Comparison of ENCODE assay signal across 1 cellular context in genomic region chr16:71893888-71894228, GRCh38.
TF ChIP-seq lines count a peak whose summit lies in the region.

No MANE protein-coding gene starts in this region.

TF ChIP-seq in HepG2, 621 proteins besides CTCF, POLR2A, EP300 and RAD21 (continues in another document):
- TF ChIP-seq, protein P1, sequence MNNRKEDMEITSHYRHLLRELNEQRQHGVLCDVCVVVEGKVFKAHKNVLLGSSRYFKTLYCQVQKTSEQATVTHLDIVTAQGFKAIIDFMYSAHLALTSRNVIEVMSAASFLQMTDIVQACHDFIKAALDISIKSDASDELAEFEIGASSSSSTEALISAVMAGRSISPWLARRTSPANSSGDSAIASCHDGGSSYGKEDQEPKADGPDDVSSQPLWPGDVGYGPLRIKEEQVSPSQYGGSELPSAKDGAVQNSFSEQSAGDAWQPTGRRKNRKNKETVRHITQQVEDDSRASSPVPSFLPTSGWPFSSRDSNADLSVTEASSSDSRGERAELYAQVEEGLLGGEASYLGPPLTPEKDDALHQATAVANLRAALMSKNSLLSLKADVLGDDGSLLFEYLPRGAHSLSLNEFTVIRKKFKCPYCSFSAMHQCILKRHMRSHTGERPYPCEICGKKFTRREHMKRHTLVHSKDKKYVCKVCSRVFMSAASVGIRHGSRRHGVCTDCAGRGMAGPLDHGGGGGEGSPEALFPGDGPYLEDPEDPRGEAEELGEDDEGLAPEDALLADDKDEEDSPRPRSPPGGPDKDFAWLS (CRISPR knock-in tag; IDR thresholded peaks at IDR 0.05; ENCODE audit: borderline replicate concordance): no peak
- no peak for TF ChIP-seq TSC22D2 (CRISPR knock-in tag; IDR thresholded peaks at IDR 0.05; ENCODE audit: borderline replicate concordance)
- TF ChIP-seq ETS1 (CRISPR knock-in tag; IDR thresholded peaks at IDR 0.05): no peak
- TF ChIP-seq SALL2 (CRISPR knock-in tag; IDR thresholded peaks at IDR 0.05): no peak
- TF ChIP-seq STAG1 (CRISPR knock-in tag; IDR thresholded peaks at IDR 0.05): no peak
- 0 out of 2 replicates have a peak, but pooled peaks have one; percentile 3 for TF ChIP-seq ZBTB14 (CRISPR knock-in tag; IDR thresholded peaks at IDR 0.05)
- TF ChIP-seq ZNF614 (CRISPR knock-in tag; IDR thresholded peaks at IDR 0.05; ENCODE audit: borderline replicate concordance): no peak
- no peak for TF ChIP-seq ZNF496 (CRISPR knock-in tag; IDR thresholded peaks at IDR 0.05; ENCODE audit: insufficient replicate concordance)
- TF ChIP-seq DPF2 (CRISPR knock-in tag; IDR thresholded peaks at IDR 0.05; ENCODE audit: borderline replicate concordance, low read depth): 0 out of 2 replicates have a peak, but pooled peaks have one; percentile 20
- TF ChIP-seq TCF7 (IDR thresholded peaks at IDR 0.05; ENCODE audit: low read depth): no peak
- no peak for TF ChIP-seq BRCA1 (CRISPR knock-in tag; IDR thresholded peaks at IDR 0.05)
- no peak for TF ChIP-seq GABPB1 (CRISPR knock-in tag; IDR thresholded peaks at IDR 0.05)
- no peak for TF ChIP-seq EED (CRISPR knock-in tag; IDR thresholded peaks at IDR 0.05)
- no peak for TF ChIP-seq HOXA3 (CRISPR knock-in tag; IDR thresholded peaks at IDR 0.05)
- no peak for TF ChIP-seq ZNF549 (CRISPR knock-in tag; IDR thresholded peaks at IDR 0.05)
- peak; percentile 83; the same call in 1 of the 2 replicates for TF ChIP-seq ADNP (CRISPR knock-in tag; IDR thresholded peaks at IDR 0.05)
- TF ChIP-seq ZBTB21 (CRISPR knock-in tag; IDR thresholded peaks at IDR 0.05): no peak
- TF ChIP-seq FIP1L1 (IDR thresholded peaks at IDR 0.05; ENCODE audit: borderline replicate concordance, insufficient read depth, low read depth, low read length): no peak
- TF ChIP-seq ZNF891 (CRISPR knock-in tag; IDR thresholded peaks at IDR 0.05): no peak
- no peak for TF ChIP-seq CENPX (CRISPR knock-in tag; IDR thresholded peaks at IDR 0.05)
- TF ChIP-seq PTBP1 (IDR thresholded peaks at IDR 0.05; ENCODE audit: low read depth, low read length, poor library complexity, severe bottlenecking): no peak
- TF ChIP-seq ZNF841 (CRISPR knock-in tag; IDR thresholded peaks at IDR 0.05; ENCODE audit: borderline replicate concordance): no peak
- TF ChIP-seq ZNF256 (CRISPR knock-in tag; conservative IDR thresholded peaks at IDR 0.05): 0 out of 2 replicates have a peak, but pooled peaks have one; percentile 43
- TF ChIP-seq, protein P2, sequence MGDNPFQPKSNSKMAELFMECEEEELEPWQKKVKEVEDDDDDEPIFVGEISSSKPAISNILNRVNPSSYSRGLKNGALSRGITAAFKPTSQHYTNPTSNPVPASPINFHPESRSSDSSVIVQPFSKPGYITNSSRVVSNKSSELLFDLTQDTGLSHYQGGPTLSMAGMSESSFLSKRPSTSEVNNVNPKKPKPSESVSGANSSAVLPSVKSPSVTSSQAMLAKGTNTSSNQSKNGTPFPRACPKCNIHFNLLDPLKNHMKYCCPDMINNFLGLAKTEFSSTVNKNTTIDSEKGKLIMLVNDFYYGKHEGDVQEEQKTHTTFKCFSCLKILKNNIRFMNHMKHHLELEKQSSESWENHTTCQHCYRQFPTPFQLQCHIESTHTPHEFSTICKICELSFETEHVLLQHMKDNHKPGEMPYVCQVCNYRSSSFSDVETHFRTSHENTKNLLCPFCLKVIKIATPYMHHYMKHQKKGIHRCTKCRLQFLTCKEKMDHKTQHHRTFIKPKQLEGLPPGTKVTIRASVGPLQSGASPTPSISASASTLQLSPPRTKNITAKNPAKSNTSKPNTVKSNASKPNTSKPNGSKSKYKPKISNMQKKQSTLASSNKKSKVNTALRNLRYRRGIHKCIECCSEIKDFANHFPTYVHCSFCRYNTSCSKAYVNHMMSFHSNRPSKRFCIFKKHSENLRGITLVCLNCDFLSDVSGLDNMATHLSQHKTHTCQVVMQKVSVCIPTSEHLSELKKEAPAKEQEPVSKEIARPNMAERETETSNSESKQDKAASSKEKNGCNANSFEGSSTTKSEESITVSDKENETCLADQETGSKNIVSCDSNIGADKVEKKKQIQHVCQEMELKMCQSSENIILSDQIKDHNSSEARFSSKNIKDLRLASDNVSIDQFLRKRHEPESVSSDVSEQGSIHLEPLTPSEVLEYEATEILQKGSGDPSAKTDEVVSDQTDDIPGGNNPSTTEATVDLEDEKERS (CRISPR knock-in tag; IDR thresholded peaks at IDR 0.05): no peak
- TF ChIP-seq MYPOP (CRISPR knock-in tag; IDR thresholded peaks at IDR 0.05): no peak
- no peak for TF ChIP-seq ZNF780A (CRISPR knock-in tag; IDR thresholded peaks at IDR 0.05)
- no peak for TF ChIP-seq MLX (CRISPR knock-in tag; IDR thresholded peaks at IDR 0.05)
- no peak for TF ChIP-seq HOXA5 (CRISPR knock-in tag; IDR thresholded peaks at IDR 0.05)
- TF ChIP-seq ZNF782 (CRISPR knock-in tag; IDR thresholded peaks at IDR 0.05; ENCODE audit: borderline replicate concordance): 0 out of 2 replicates have a peak, but pooled peaks have one; percentile 45
- TF ChIP-seq ZNF335 (CRISPR knock-in tag; IDR thresholded peaks at IDR 0.05): no peak
- peak; percentile 29; the same call in 1 of the 2 replicates for TF ChIP-seq FLYWCH1 (CRISPR knock-in tag; IDR thresholded peaks at IDR 0.05)
- TF ChIP-seq ZNF616 (CRISPR knock-in tag; IDR thresholded peaks at IDR 0.05; ENCODE audit: low read depth): no peak
- TF ChIP-seq, protein P3, sequence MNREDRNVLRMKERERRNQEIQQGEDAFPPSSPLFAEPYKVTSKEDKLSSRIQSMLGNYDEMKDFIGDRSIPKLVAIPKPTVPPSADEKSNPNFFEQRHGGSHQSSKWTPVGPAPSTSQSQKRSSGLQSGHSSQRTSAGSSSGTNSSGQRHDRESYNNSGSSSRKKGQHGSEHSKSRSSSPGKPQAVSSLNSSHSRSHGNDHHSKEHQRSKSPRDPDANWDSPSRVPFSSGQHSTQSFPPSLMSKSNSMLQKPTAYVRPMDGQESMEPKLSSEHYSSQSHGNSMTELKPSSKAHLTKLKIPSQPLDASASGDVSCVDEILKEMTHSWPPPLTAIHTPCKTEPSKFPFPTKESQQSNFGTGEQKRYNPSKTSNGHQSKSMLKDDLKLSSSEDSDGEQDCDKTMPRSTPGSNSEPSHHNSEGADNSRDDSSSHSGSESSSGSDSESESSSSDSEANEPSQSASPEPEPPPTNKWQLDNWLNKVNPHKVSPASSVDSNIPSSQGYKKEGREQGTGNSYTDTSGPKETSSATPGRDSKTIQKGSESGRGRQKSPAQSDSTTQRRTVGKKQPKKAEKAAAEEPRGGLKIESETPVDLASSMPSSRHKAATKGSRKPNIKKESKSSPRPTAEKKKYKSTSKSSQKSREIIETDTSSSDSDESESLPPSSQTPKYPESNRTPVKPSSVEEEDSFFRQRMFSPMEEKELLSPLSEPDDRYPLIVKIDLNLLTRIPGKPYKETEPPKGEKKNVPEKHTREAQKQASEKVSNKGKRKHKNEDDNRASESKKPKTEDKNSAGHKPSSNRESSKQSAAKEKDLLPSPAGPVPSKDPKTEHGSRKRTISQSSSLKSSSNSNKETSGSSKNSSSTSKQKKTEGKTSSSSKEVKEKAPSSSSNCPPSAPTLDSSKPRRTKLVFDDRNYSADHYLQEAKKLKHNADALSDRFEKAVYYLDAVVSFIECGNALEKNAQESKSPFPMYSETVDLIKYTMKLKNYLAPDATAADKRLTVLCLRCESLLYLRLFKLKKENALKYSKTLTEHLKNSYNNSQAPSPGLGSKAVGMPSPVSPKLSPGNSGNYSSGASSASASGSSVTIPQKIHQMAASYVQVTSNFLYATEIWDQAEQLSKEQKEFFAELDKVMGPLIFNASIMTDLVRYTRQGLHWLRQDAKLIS (CRISPR knock-in tag; IDR thresholded peaks at IDR 0.05): no peak
- TF ChIP-seq ZNF232 (CRISPR knock-in tag; IDR thresholded peaks at IDR 0.05; ENCODE audit: borderline replicate concordance): no peak
- no peak for TF ChIP-seq HOXA7 (CRISPR knock-in tag; IDR thresholded peaks at IDR 0.05)
- no peak for TF ChIP-seq SCMH1 (CRISPR knock-in tag; IDR thresholded peaks at IDR 0.05; ENCODE audit: borderline replicate concordance)
- TF ChIP-seq ZFP36L1 (CRISPR knock-in tag; IDR thresholded peaks at IDR 0.05): 0 out of 2 replicates have a peak, but pooled peaks have one; percentile 25
- TF ChIP-seq ZNF510 (CRISPR knock-in tag; IDR thresholded peaks at IDR 0.05; ENCODE audit: low read depth): 0 out of 2 replicates have a peak, but pooled peaks have one; percentile 64
- TF ChIP-seq ATRX (CRISPR knock-in tag; IDR thresholded peaks at IDR 0.05; ENCODE audit: borderline replicate concordance): no peak
- TF ChIP-seq HIVEP1 (CRISPR knock-in tag; IDR thresholded peaks at IDR 0.05): no peak
- TF ChIP-seq NR2C2 (CRISPR knock-in tag; IDR thresholded peaks at IDR 0.05; ENCODE audit: borderline replicate concordance): no peak
- TF ChIP-seq SP4 (CRISPR knock-in tag; IDR thresholded peaks at IDR 0.05): 0 out of 2 replicates have a peak, but pooled peaks have one; percentile 38
- TF ChIP-seq PAX8 (CRISPR knock-in tag; IDR thresholded peaks at IDR 0.05; ENCODE audit: borderline replicate concordance): 0 out of 2 replicates have a peak, but pooled peaks have one; percentile 22
- TF ChIP-seq ZNF12 (CRISPR knock-in tag; IDR thresholded peaks at IDR 0.05): no peak
- TF ChIP-seq ZNF512 (CRISPR knock-in tag; IDR thresholded peaks at IDR 0.05): no peak
- TF ChIP-seq ZNF577 (CRISPR knock-in tag; IDR thresholded peaks at IDR 0.05; ENCODE audit: borderline replicate concordance, low read depth): 0 out of 2 replicates have a peak, but pooled peaks have one; percentile 77
- no peak for TF ChIP-seq SRY (CRISPR knock-in tag; IDR thresholded peaks at IDR 0.05)
- no peak for TF ChIP-seq KDM6A (CRISPR knock-in tag; IDR thresholded peaks at IDR 0.05; ENCODE audit: low read depth)
- no peak for TF ChIP-seq ZNF432 (CRISPR knock-in tag; IDR thresholded peaks at IDR 0.05; ENCODE audit: borderline replicate concordance)
- peak; percentile 49 for TF ChIP-seq ZMYM2 (CRISPR knock-in tag; IDR thresholded peaks at IDR 0.05)
